Comparison of ENCODE assay signal across 8 cellular contexts in genomic region chr11:66510271-66510989, GRCh38. TPM values are rescaled to one million over a fixed set of nuclear protein-coding genes. Genes with fewer than 3 reads are reported as not detected.
DNase-seq lines count a peak whose midpoint lies in the region; ATAC-seq lines count a peak whose summit lies in the region.

Gene BBS1 (plus strand): TSS chr11:66510635. CDS start chr11:66510660, 25 bp downstream.

- ATAC-seq in HG03103 (IDR thresholded peaks at IDR 0.05; ENCODE audit: low read depth, unreplicated experiment) = peak; percentile 93

- DNase-seq in NK-92 treated with Interleukin-12 subunit alpha and Interleukin-12 subunit beta, amount 100 ng/mL, for 24 hours (lab: John Stamatoyannopoulos, UW) = peak; percentile 57
- DNase-seq in NK-92 (lab: John Stamatoyannopoulos, UW; ENCODE audit: unreplicated experiment) = no peak
- peak; percentile 66 to 87 for DNase-seq in NCI-H446 (lab: John Stamatoyannopoulos, UW)
- DNase-seq in activated CD4-positive, alpha-beta T cell treated with anti-CD3 and anti-CD28 coated beads for 24 hours (ENCODE audit: low read depth in 2 of 2) = peak; percentile 78 to 79
- peak; percentile 87 for DNase-seq in cerebellum (ENCODE audit: low spot score)
- peak; percentile 79 for DNase-seq in kidney tubule cell (ENCODE audit: low spot score)
- DNase-seq in stimulated activated CD4-positive, alpha-beta T cell treated with anti-CD3 and anti-CD28 coated beads, Interleukin-15, amount 100 ng/mL, for 48 hours (ENCODE audit: low read depth in 2 of 2) = peak; percentile 58 to 77

RNA-seq across cellular contexts. Expression of gene BBS1, which starts in this region (rescaled TPM):
- 64.4 TPM for total RNA-seq in cerebellum
